Comparison of ENCODE assay signal across 13 cellular contexts in genomic region chr9:69898714-69899209, GRCh38.
A peak's percentile ranks its signal among the peaks of the same experiment; 100 is the strongest.
DNase-seq lines count a peak whose midpoint lies in the region; ATAC-seq and TF ChIP-seq lines count a peak whose summit lies in the region.
"Had no signal": no experiment of that assay in that cellular context is flagged by ENCODE, and none has a peak within 500 bp of the region (broad histone marks: within the 10 kb centered on the region; RNA-seq: fewer than 3 reads in every experiment).

No MANE protein-coding gene starts in this region.

- H3K4me1 ChIP-seq in tibial artery (no peaks in the 10 kb centered on the region), OCI-LY7 (ENCODE audit: insufficient read depth, low read length, poor library complexity, severe bottlenecking) (no peaks in the 10 kb centered on the region)

- no peak overlapping the region for H3K4me2 ChIP-seq in OCI-LY7 (ENCODE audit: low read length)

- POLR2A ChIA-PET in AG04450 (lab: Yijun Ruan, JAX), result interaction anchor here (0.5 to 0.6 kb wide), 2 partner anchors 72 to 521 kb away, joined by 3 read pairs; no protein-coding TSS in a partner anchor
- POLR2A ChIA-PET in OCI-LY7 (lab: Charles Lee), result interaction anchor here (0.8 kb wide), 1 partner anchor 12 kb away, joined by 4 read pairs; no protein-coding TSS in a partner anchor
- POLR2A ChIA-PET in WTC11 (lab: Charles Lee), result no interaction called here

- H3K36me3 ChIP-seq in tibial artery (no peaks in the 10 kb centered on the region), OCI-LY7 (ENCODE audit: insufficient read depth, low read length) (no peaks in the 10 kb centered on the region)

- ATAC-seq in GM18519 (IDR thresholded peaks at IDR 0.05; ENCODE audit: low FRiP score, unreplicated experiment) (no peak), WTC11 (no peak)
- ATAC-seq: T-cell had no signal

- no peaks in the 10 kb centered on the region for H3K79me2 ChIP-seq in OCI-LY7 (ENCODE audit: insufficient read depth, low read depth, low read length)

- CTCF ChIA-PET in AG04450 (lab: Charles Lee) (interaction anchor here (0.6 to 3.6 kb wide), 5 partner anchors 9 to 476 kb away, joined by 4 to 20 read pairs (median 5); no protein-coding TSS in a partner anchor), OCI-LY7 (lab: Charles Lee; ENCODE audit: unreplicated experiment) (no interaction called here), WTC11 (lab: Charles Lee) (no interaction called here)

- H3K4me3 ChIP-seq in AG04450 (ENCODE audit: low read depth, low read length), result no peak overlapping the region
- H3K4me3 ChIP-seq in HFF-Myc (replicated peaks; ENCODE audit: low read depth, low read length), result no peak overlapping the region
- H3K4me3 ChIP-seq in tibial artery, result no peak overlapping the region
- H3K4me3 ChIP-seq in OCI-LY7 (ENCODE audit: low read depth, low read length, poor library complexity, severe bottlenecking), result no peak overlapping the region

- H3K4me1 Mint-ChIP-seq in brain (peaks cover 14% of the 10 kb centered on the region), WTC11 (peaks cover 9% of the 10 kb centered on the region)
- H3K4me1 Mint-ChIP-seq: T-cell had no signal

- TF ChIP-seq CTCF in AG04450 (IDR thresholded peaks at IDR 0.05; ENCODE audit: low read depth, low read length) (no peak), HFF-Myc (IDR thresholded peaks at IDR 0.05; ENCODE audit: low read depth, low read length, missing control alignments) (no peak), brain (conservative IDR thresholded peaks at IDR 0.05) (no peak), tibial artery (IDR thresholded peaks at IDR 0.05) (no peak), OCI-LY7 (conservative IDR thresholded peaks at IDR 0.05; ENCODE audit: low read length) (no peak), WTC11 (IDR thresholded peaks at IDR 0.05) (no peak)

- H3K36me3 Mint-ChIP-seq in brain, result no peaks in the 10 kb centered on the region
- no peaks in the 10 kb centered on the region for H3K36me3 Mint-ChIP-seq in WTC11
- H3K36me3 Mint-ChIP-seq: T-cell had no signal

- peak; percentile 36 for DNase-seq in AG04450 (ENCODE audit: low read depth, low spot score)
- DNase-seq in HFF-Myc (ENCODE audit: extremely low read depth, low read depth), result peak; percentile 59
- DNase-seq in iris pigment epithelial cell (ENCODE audit: low read depth), result peak; percentile 86
- DNase-seq in tibial artery, result no peak
- no peak for DNase-seq in OCI-LY7 (ENCODE audit: low spot score)
- no peak for DNase-seq in WTC11 (ENCODE audit: low spot score)
- DNase-seq: DMS79; NCI-H2171 treated with DMSO at 0.1 percent for 48 hours; stimulated activated naive CD4-positive, alpha-beta T cell; T-cell had no signal

- no peaks in the 10 kb centered on the region for H4K20me1 ChIP-seq in OCI-LY7 (ENCODE audit: insufficient read depth, low read length)

- intact Hi-C loops in tibial artery (cut with DNase I; ENCODE audit: low total_unique reads), result no loop called here
- intact Hi-C loops in OCI-LY7 (cut with micrococcal nuclease; ENCODE audit: unreplicated experiment), result no loop called here

- no peak overlapping the region for H2AFZ ChIP-seq in OCI-LY7 (ENCODE audit: low read length)

- no peak overlapping the region for H3K4me3 Mint-ChIP-seq in brain
- H3K4me3 Mint-ChIP-seq in WTC11, result no peak overlapping the region
- H3K4me3 Mint-ChIP-seq: T-cell had no signal

- H3K27me3 ChIP-seq in AG04450 (ENCODE audit: control insufficient read depth, insufficient read depth, low read length) (no peaks in the 10 kb centered on the region), tibial artery (no peaks in the 10 kb centered on the region)

- H3K9me3 Mint-ChIP-seq in brain, result peaks cover 0 to 2% (median 0%) of the 10 kb centered on the region in 5 experiments
- peaks cover 10% of the 10 kb centered on the region; the same call in 1 of the 2 replicates for H3K9me3 Mint-ChIP-seq in WTC11
- H3K9me3 Mint-ChIP-seq: activated T-helper 2 cell treated with anti-CD3 and anti-CD28 coated beads, Interferon-gamma antibody, Interleukin-2, Interleukin-4, amounts not matched to agents 10 μg/mL and 5 μg/mL and 100 μg/mL, durations not matched to agents 14 hours and 24 hours and 36 hours; T-cell had no signal

- H3K27ac ChIP-seq in AG04450 (ENCODE audit: low read depth, low read length) (no peak overlapping the region), tibial artery (no peak overlapping the region), OCI-LY7 (ENCODE audit: low read depth, low read length, poor library complexity, severe bottlenecking) (no peak overlapping the region)

- BruUV-seq in OCI-LY7 (replicated peaks; lab: Mats Ljungman, UMichigan), result no TSS peak

- H3K27me3 Mint-ChIP-seq in brain, result peaks cover 10% of the 10 kb centered on the region
- H3K27me3 Mint-ChIP-seq in WTC11 (ENCODE audit: low read depth), result no peaks in the 10 kb centered on the region; the same call in 1 of the 2 replicates

- H3K9me3 ChIP-seq in AG04450 (ENCODE audit: control insufficient read depth, insufficient read depth, low read length), result no peaks in the 10 kb centered on the region; the same call in 1 of the 2 replicates
- H3K9me3 ChIP-seq in tibial artery, result no peaks in the 10 kb centered on the region
- no peaks in the 10 kb centered on the region for H3K9me3 ChIP-seq in OCI-LY7 (ENCODE audit: low read length)

- peak overlapping the region in 3 of 5 experiments; percentile 22 to 55 (median 46) for H3K27ac Mint-ChIP-seq in brain
- H3K27ac Mint-ChIP-seq in WTC11, result no peak overlapping the region
- H3K27ac Mint-ChIP-seq: activated T-helper 2 cell treated with anti-CD3 and anti-CD28 coated beads, Interferon-gamma antibody, Interleukin-2, Interleukin-4, amounts not matched to agents 10 μg/mL and 5 μg/mL and 100 μg/mL, durations not matched to agents 14 hours and 24 hours and 36 hours; T-cell had no signal

- H3K9me2 ChIP-seq in OCI-LY7 (ENCODE audit: insufficient read depth, low read length), result no peaks in the 10 kb centered on the region

TF ChIP-seq in WTC11, 78 proteins besides CTCF, POLR2A, EP300 and RAD21 (continues in another document):
- TF ChIP-seq ZNF512 (CRISPR knock-in tag; IDR thresholded peaks at IDR 0.05; ENCODE audit: borderline replicate concordance) (no peak), SOX15 (CRISPR knock-in tag; IDR thresholded peaks at IDR 0.05) (no peak), ZNF232 (CRISPR knock-in tag; IDR thresholded peaks at IDR 0.05) (no peak), GABPB1 (CRISPR knock-in tag; IDR thresholded peaks at IDR 0.05) (no peak), TEAD4 (CRISPR knock-in tag; IDR thresholded peaks at IDR 0.05) (no peak), MYBL2 (CRISPR knock-in tag; IDR thresholded peaks at IDR 0.05) (no peak), ZNF219 (CRISPR knock-in tag; IDR thresholded peaks at IDR 0.05; ENCODE audit: borderline replicate concordance) (no peak), E2F4 (CRISPR knock-in tag; IDR thresholded peaks at IDR 0.05; ENCODE audit: borderline replicate concordance, low read depth) (no peak), FOXP4 (CRISPR knock-in tag; IDR thresholded peaks at IDR 0.05) (no peak), ZMAT4 (CRISPR knock-in tag; IDR thresholded peaks at IDR 0.05) (no peak), HMGA2 (CRISPR knock-in tag; IDR thresholded peaks at IDR 0.05) (no peak)

Comparison
In these comparisons a context has a peak if more than half of its experiments do, and no peak if none do; other contexts are left out.
1. DNase-seq: peak in AG04450 (single experiment), HFF-Myc (single experiment) and iris pigment epithelial cell (single experiment); none in tibial artery (0 of 2), OCI-LY7 (single experiment) and WTC11 (single experiment).